In genomic region chr5:142322747-142323479, GRCh38 we compare ENCODE assay signal across 8 cellular contexts. TPM values are rescaled to one million over a fixed set of nuclear protein-coding genes. Genes with fewer than 3 reads are reported as not detected.
DNase-seq lines count a peak whose midpoint lies in the region; ATAC-seq and TF ChIP-seq lines count a peak whose summit lies in the region.

No MANE protein-coding gene starts in this region.

- WGBS in endodermal cell (ENCODE audit: insufficient coverage in 1 of 2, insufficient read length in 1 of 2), 2 experiments: 0 to 12% methylated on average over 5 to 15 of the region's 15 CpGs

- peaks cover 55% of the 10 kb centered on the region for H3K36me3 Mint-ChIP-seq in endodermal cell (ENCODE audit: low read depth)

- H3K27me3 Mint-ChIP-seq in endodermal cell (ENCODE audit: insufficient read depth): no peaks in the 10 kb centered on the region

- in situ Hi-C loops in KBM-7 (cut with MboI; ENCODE audit: low pct_unique_long_range_greater_than_20kb, low sequenced_read_pairs): no loop called here

- peaks cover 2% of the 10 kb centered on the region for H3K9me3 Mint-ChIP-seq in endodermal cell

- H3K27ac Mint-ChIP-seq in endodermal cell: peak overlapping the region; percentile 95

- no peaks in the 10 kb centered on the region for H3K27me3 ChIP-seq in endodermal cell (ENCODE audit: control insufficient read depth, insufficient read depth, low read length, poor library complexity, severe bottlenecking)

- TF ChIP-seq CTCF in AG09319 (IDR thresholded peaks at IDR 0.05; ENCODE audit: low read depth, low read length): no peak
- no peak for TF ChIP-seq CTCF in endodermal cell (conservative IDR thresholded peaks at IDR 0.05)

- no peaks in the 10 kb centered on the region for H3K9me3 ChIP-seq in endodermal cell (ENCODE audit: control insufficient read depth, low read length)

- peak overlapping the region; percentile 98 for H3K4me3 Mint-ChIP-seq in endodermal cell

- H3K4me1 ChIP-seq in endodermal cell (ENCODE audit: control insufficient read depth, insufficient read depth, low read length): peaks cover 7% of the 10 kb centered on the region

- H3K9ac ChIP-seq in endodermal cell (ENCODE audit: extremely low read depth, low read length, poor library complexity, severe bottlenecking): peak overlapping the region; percentile 90

- no peak for ATAC-seq in HG02623 (IDR thresholded peaks at IDR 0.05; ENCODE audit: unreplicated experiment)

- peaks cover 50% of the 10 kb centered on the region for H3K4me1 Mint-ChIP-seq in endodermal cell

- peak overlapping the region; percentile 96 for H3K4me3 ChIP-seq in endodermal cell (ENCODE audit: low read length)

- H3K36me3 ChIP-seq in endodermal cell (ENCODE audit: control insufficient read depth, insufficient read depth, low read length): peaks cover 42% of the 10 kb centered on the region

- DNase-seq in AG09319 (ENCODE audit: extremely low read depth, low read depth): peak; percentile 63
- peak; percentile 2 for DNase-seq in NCI-H82 treated with DMSO at 0.1 percent for 48 hours (lab: John Stamatoyannopoulos, UW; ENCODE audit: unreplicated experiment)
- peak; percentile 53 for DNase-seq in endodermal cell
- DNase-seq in myocyte (ENCODE audit: low read depth): peak; percentile 75
- no peak for DNase-seq in KBM-7
- no peak for DNase-seq in activated CD4-positive, CD25-positive, alpha-beta regulatory T cell (lab: John Stamatoyannopoulos, UW)
- no peak for DNase-seq in substantia nigra (lab: John Stamatoyannopoulos, UW)

- no peak overlapping the region for H3K27ac ChIP-seq in endodermal cell (ENCODE audit: low read depth, low read length)
- no peak overlapping the region for H3K27ac ChIP-seq in substantia nigra (ENCODE audit: low read depth, low read length, poor library complexity, severe bottlenecking)

RNA-seq across cellular contexts. Expression of gene SPRY4, which starts 1.9 kb away (rescaled TPM):
- total RNA-seq in endodermal cell: 100 to 1,000 TPM in 1 of 2 donors, 10 to 100 TPM in 1; 70.2 to 164 TPM
- 27.0 TPM for polyA plus RNA-seq in endodermal cell (2013, experiment 1 of 2)
- 29.6 TPM for polyA plus RNA-seq in endodermal cell (2013, experiment 2 of 2)
- 11.6 and 13.1 TPM in 2 replicates for total RNA-seq in myocyte
- polyA plus RNA-seq in myocyte (2012): 5.3 TPM

Comparison
In these comparisons a context has a peak if more than half of its experiments do, and no peak if none do; other contexts are left out.
1. DNase-seq: peak in AG09319 (single experiment), NCI-H82 treated with DMSO at 0.1 percent for 48 hours (single experiment), endodermal cell (single experiment) and myocyte (single experiment); none in KBM-7 (single experiment), activated CD4-positive, CD25-positive, alpha-beta regulatory T cell (0 of 4) and substantia nigra (0 of 49).